ENCODE assay signal across 19 cellular contexts in the genomic region with DNA sequence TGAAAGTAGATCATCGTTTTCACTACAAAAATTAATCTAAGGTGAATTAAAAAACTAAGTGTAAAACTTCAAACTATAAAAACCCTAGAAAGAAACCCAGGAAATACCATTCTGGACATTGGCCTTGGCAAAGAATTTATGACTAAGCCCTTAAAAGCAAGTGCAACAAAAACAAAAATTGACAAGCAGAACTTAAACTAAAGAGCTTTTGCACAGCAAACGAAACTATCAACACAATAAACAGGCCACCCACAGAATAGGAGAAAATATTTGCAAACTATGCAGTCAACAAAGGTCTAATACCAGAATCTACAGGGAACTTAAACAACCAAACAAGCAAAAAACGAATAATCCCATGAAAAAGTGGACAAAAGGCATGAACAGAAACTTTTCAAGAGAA.
"Had no signal": no experiment of that assay in that cellular context is flagged by ENCODE, and none has a peak within 500 bp of the region (broad histone marks: within the 10 kb centered on the region; RNA-seq: fewer than 3 reads in every experiment).

No MANE protein-coding gene starts in this region.

- DNase-seq: activated CD4-positive, CD25-positive, alpha-beta regulatory T cell treated with anti-CD3 and anti-CD28 coated beads, Interleukin-2, amount 50 U/mL, for 72 hours; activated naive CD8-positive, alpha-beta T cell treated with anti-CD3 and anti-CD28 coated beads, Interleukin-2, amount 10 ng/mL, durations not matched to agents 7 days and 5 days; anterior cingulate cortex; effector CD4-positive, alpha-beta T cell; mammary epithelial cell; naive B cell; ovary; stimulated activated CD4-positive, alpha-beta T cell treated with anti-CD3 and anti-CD28 coated beads, Interleukin-12 subunit alpha, Interleukin-12 subunit beta, amount 100 ng/mL, for 4 hours; stimulated activated CD4-positive, alpha-beta T cell treated with anti-CD3 and anti-CD28 coated beads, Interleukin-2, amount 100 ng/mL, for 24 hours; T-cell; T-helper 9 cell; thyroid gland; uterus had no signal

- H3K36me3 ChIP-seq: cardiac muscle cell, neural progenitor cell, ovary, thyroid gland, uterus had no signal

- H3K9ac ChIP-seq: neural progenitor cell had no signal

- H3K27ac ChIP-seq: cardiac muscle cell, coronary artery, neural progenitor cell, ovary, thyroid gland, uterus had no signal

- H3K4me1 ChIP-seq: neural progenitor cell, thyroid gland, uterus had no signal

- H3K9me3 ChIP-seq: ovary, thyroid gland, uterus had no signal

- H3K4me3 ChIP-seq: cardiac muscle cell, coronary artery, neural progenitor cell, ovary, thyroid gland, uterus had no signal

- FAIRE-seq: keratinocyte had no signal

- H2AFZ ChIP-seq: neural progenitor cell had no signal

- ATAC-seq: left lobe of liver, sciatic nerve, T-cell had no signal

- H3K4me2 ChIP-seq: neural progenitor cell had no signal

- H3K27me3 ChIP-seq: cardiac muscle cell, neural progenitor cell, ovary, thyroid gland, uterus had no signal
